Comparison of ENCODE assay signal across 28 cellular contexts in the genomic region with DNA sequence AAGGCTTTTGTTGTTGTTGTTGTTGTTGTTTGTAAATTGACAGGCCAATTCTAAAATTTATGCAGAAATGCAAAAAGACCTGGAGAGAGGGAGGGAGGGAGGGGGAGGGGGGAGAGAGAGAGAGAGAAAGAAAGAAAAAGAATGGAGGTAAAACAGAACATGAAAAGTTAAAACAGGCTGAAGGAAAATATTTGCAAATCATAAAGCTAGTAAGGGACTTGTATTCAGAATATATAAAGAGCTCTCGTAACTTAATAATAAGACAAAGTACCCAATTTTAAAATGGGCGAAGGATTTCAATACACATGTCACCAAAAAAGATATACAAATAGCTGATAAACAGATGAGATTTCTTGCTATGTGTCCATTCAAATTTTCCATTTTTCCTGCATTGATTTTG.
"Had no signal": no experiment of that assay in that cellular context is flagged by ENCODE, and none has a peak within 500 bp of the region (broad histone marks: within the 10 kb centered on the region; RNA-seq: fewer than 3 reads in every experiment).

No MANE protein-coding gene starts in this region.

- H3K4me3 Mint-ChIP-seq: nephron progenitor cell; neural progenitor cell; stimulated activated naive B cell treated with anti-CD40 and anti-IgM and Interleukin-4, amounts not matched to agents 10 μg/mL and 1 μg/mL and 100 μg/mL, for 72 hours had no signal

- H3K27me3 Mint-ChIP-seq: stimulated activated naive B cell treated with anti-CD40 and anti-IgM and Interleukin-4, amounts not matched to agents 10 μg/mL and 1 μg/mL and 100 μg/mL, for 72 hours had no signal

- H3K9ac ChIP-seq: neural progenitor cell, parathyroid adenoma had no signal

- H3K27ac Mint-ChIP-seq: nephron progenitor cell; neural progenitor cell; stimulated activated naive B cell treated with anti-CD40 and anti-IgM and Interleukin-4, amounts not matched to agents 10 μg/mL and 1 μg/mL and 100 μg/mL, for 72 hours had no signal

- H3K27ac ChIP-seq: left lung, lower lobe of right lung, neural progenitor cell, neutrophil, parathyroid adenoma, right atrium auricular region, skin epidermis, stomach, testis, thyroid gland, transverse colon, upper lobe of left lung, vagina had no signal

- H3K4me1 ChIP-seq: left lung, lower lobe of right lung, thyroid gland, transverse colon, upper lobe of left lung, vagina had no signal

- ATAC-seq: left colon; left lung; lower lobe of right lung; sciatic nerve; stimulated activated naive B cell treated with anti-CD40 and anti-IgM and Interleukin-4, amounts not matched to agents 10 μg/mL and 1 μg/mL and 100 μg/mL, for 72 hours; stimulated activated naive CD8-positive, alpha-beta T cell treated with anti-CD3 and anti-CD28 coated beads, Interleukin-15, Interleukin-2, amounts not matched to agents 100 U/mL and 50 U/mL, for 24 hours had no signal

- H3K4me3 ChIP-seq: left lung, lower lobe of right lung, neural progenitor cell, right atrium auricular region, skin epidermis, stomach, testis, thyroid gland, transverse colon, upper lobe of left lung, vagina had no signal

- H3K36me3 ChIP-seq: left lung, lower lobe of right lung, neural progenitor cell, neutrophil, right atrium auricular region, stomach, thyroid gland, transverse colon, upper lobe of left lung, vagina had no signal

- H3K4me2 ChIP-seq: neural progenitor cell had no signal

- FAIRE-seq: islet of Langerhans, kidney had no signal

- H3K9me3 Mint-ChIP-seq: nephron progenitor cell; stimulated activated naive B cell treated with anti-CD40 and anti-IgM and Interleukin-4, amounts not matched to agents 10 μg/mL and 1 μg/mL and 100 μg/mL, for 72 hours had no signal

- H2AFZ ChIP-seq: neural progenitor cell, parathyroid adenoma had no signal

- H3K27me3 ChIP-seq: left lung, neural progenitor cell, neutrophil, right atrium auricular region, stomach, testis, thyroid gland, transverse colon, upper lobe of left lung, vagina had no signal

- DNase-seq: hippocampal formation; kidney; left colon; left lung; lower lobe of right lung; mammary epithelial cell; mesenchymal stem cell; nephron progenitor cell; occipital lobe; stimulated activated CD4-positive, alpha-beta T cell treated with anti-CD3 and anti-CD28 coated beads, Interleukin-12 subunit alpha, Interleukin-12 subunit beta, amount 100 ng/mL, for 4 hours; stimulated activated CD4-positive, alpha-beta T cell treated with anti-CD3 and anti-CD28 coated beads, Interleukin-15, amount 100 ng/mL, for 24 hours; stimulated activated CD4-positive, alpha-beta T cell treated with anti-CD3 and anti-CD28 coated beads, Interleukin-2, amount 100 ng/mL, for 24 hours; stimulated activated CD4-positive, alpha-beta T cell treated with anti-CD3 and anti-CD28 coated beads, Interleukin-4, amount 100 ng/mL, for 1 hour; stimulated activated naive B cell treated with anti-CD40 and anti-IgM and Interleukin-4, amounts not matched to agents 10 μg/mL and 1 μg/mL and 100 μg/mL, for 72 hours; stimulated activated naive CD8-positive, alpha-beta T cell treated with anti-CD3 and anti-CD28 coated beads, Interleukin-15, Interleukin-2, amounts not matched to agents 100 U/mL and 50 U/mL, for 24 hours; stomach; testis; thyroid gland; transverse colon; upper lobe of left lung had no signal

- H3K9me3 ChIP-seq: left lung, lower lobe of right lung, neutrophil, right atrium auricular region, stomach, testis, thyroid gland, transverse colon, upper lobe of left lung, vagina had no signal

- H3K4me1 Mint-ChIP-seq: nephron progenitor cell, neural progenitor cell had no signal
